Comparison of ENCODE assay signal across 1 cellular context in genomic region chr9:71766663-71767062, GRCh38.
TF ChIP-seq lines count a peak whose summit lies in the region.

No MANE protein-coding gene starts in this region.

TF ChIP-seq in GM23338, 12 proteins besides CTCF, POLR2A, EP300 and RAD21 (continued from another document):
- TF ChIP-seq, protein P1, sequence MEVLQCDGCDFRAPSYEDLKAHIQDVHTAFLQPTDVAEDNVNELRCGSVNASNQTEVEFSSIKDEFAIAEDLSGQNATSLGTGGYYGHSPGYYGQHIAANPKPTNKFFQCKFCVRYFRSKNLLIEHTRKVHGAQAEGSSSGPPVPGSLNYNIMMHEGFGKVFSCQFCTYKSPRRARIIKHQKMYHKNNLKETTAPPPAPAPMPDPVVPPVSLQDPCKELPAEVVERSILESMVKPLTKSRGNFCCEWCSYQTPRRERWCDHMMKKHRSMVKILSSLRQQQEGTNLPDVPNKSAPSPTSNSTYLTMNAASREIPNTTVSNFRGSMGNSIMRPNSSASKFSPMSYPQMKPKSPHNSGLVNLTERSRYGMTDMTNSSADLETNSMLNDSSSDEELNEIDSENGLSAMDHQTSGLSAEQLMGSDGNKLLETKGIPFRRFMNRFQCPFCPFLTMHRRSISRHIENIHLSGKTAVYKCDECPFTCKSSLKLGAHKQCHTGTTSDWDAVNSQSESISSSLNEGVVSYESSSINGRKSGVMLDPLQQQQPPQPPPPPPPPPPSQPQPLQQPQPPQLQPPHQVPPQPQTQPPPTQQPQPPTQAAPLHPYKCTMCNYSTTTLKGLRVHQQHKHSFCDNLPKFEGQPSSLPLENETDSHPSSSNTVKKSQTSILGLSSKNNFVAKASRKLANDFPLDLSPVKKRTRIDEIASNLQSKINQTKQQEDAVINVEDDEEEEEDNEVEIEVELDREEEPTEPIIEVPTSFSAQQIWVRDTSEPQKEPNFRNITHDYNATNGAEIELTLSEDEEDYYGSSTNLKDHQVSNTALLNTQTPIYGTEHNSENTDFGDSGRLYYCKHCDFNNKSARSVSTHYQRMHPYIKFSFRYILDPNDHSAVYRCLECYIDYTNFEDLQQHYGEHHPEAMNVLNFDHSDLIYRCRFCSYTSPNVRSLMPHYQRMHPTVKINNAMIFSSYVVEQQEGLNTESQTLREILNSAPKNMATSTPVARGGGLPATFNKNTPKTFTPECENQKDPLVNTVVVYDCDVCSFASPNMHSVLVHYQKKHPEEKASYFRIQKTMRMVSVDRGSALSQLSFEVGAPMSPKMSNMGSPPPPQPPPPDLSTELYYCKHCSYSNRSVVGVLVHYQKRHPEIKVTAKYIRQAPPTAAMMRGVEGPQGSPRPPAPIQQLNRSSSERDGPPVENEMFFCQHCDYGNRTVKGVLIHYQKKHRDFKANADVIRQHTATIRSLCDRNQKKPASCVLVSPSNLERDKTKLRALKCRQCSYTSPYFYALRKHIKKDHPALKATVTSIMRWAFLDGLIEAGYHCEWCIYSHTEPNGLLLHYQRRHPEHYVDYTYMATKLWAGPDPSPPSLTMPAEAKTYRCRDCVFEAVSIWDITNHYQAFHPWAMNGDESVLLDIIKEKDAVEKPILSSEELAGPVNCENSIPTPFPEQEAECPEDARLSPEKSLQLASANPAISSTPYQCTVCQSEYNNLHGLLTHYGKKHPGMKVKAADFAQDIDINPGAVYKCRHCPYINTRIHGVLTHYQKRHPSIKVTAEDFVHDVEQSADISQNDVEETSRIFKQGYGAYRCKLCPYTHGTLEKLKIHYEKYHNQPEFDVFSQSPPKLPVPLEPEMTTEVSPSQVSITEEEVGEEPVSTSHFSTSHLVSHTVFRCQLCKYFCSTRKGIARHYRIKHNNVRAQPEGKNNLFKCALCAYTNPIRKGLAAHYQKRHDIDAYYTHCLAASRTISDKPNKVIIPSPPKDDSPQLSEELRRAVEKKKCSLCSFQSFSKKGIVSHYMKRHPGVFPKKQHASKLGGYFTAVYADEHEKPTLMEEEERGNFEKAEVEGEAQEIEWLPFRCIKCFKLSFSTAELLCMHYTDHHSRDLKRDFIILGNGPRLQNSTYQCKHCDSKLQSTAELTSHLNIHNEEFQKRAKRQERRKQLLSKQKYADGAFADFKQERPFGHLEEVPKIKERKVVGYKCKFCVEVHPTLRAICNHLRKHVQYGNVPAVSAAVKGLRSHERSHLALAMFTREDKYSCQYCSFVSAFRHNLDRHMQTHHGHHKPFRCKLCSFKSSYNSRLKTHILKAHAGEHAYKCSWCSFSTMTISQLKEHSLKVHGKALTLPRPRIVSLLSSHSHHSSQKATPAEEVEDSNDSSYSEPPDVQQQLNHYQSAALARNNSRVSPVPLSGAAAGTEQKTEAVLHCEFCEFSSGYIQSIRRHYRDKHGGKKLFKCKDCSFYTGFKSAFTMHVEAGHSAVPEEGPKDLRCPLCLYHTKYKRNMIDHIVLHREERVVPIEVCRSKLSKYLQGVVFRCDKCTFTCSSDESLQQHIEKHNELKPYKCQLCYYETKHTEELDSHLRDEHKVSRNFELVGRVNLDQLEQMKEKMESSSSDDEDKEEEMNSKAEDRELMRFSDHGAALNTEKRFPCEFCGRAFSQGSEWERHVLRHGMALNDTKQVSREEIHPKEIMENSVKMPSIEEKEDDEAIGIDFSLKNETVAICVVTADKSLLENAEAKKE (CRISPR knock-in tag; IDR thresholded peaks at IDR 0.05), result no peak
